8 cellular contexts compared by ENCODE assay signal in genomic region chr7:74288034-74288881, GRCh38. TPM values are rescaled to one million over a fixed set of nuclear protein-coding genes. Genes with fewer than 3 reads are reported as not detected.
DNase-seq lines count a peak whose midpoint lies in the region; ATAC-seq, FAIRE-seq and TF ChIP-seq lines count a peak whose summit lies in the region.

No MANE protein-coding gene starts in this region.

- peak; percentile 12 for TF ChIP-seq POLR2A in transverse colon (IDR thresholded peaks at IDR 0.05)

- ATAC-seq in activated T-cell treated with anti-CD3 and anti-CD28 coated beads, Interleukin-2, amount 50 U/mL, for 72 hours (replicated peaks in 1 of 2) = no peak
- ATAC-seq in GM21717 (IDR thresholded peaks at IDR 0.05; ENCODE audit: unreplicated experiment) = no peak

- dilution Hi-C loops in keratinocyte (cut with MboI; ENCODE audit: extremely low pct_ligation_motif_present, low sequenced_read_pairs) = no loop called here

- H3K4me3 Mint-ChIP-seq in activated T-cell treated with anti-CD3 and anti-CD28 coated beads, Interleukin-2, amount 50 U/mL, for 72 hours = peak overlapping the region; percentile 82 to 86
- H3K4me3 Mint-ChIP-seq in activated T-helper 1 cell treated with anti-CD3 and anti-CD28 coated beads, Interleukin-12 subunit alpha, Interleukin-12 subunit beta, Interleukin-2, Interleukin-4 antibody, amounts not matched to agents 30 ng/mL and 10 ng/mL and 1 ng/mL, durations not matched to agents 14 hours and 24 hours and 36 hours = peak overlapping the region; percentile 83

- H3K27ac Mint-ChIP-seq in activated T-cell treated with anti-CD3 and anti-CD28 coated beads, Interleukin-2, amount 50 U/mL, for 72 hours = no peak overlapping the region
- no peak overlapping the region for H3K27ac Mint-ChIP-seq in activated T-helper 1 cell treated with anti-CD3 and anti-CD28 coated beads, Interleukin-12 subunit alpha, Interleukin-12 subunit beta, Interleukin-2, Interleukin-4 antibody, amounts not matched to agents 30 ng/mL and 10 ng/mL and 1 ng/mL, durations not matched to agents 14 hours and 24 hours and 36 hours

- H3K4me2 ChIP-seq in keratinocyte (ENCODE audit: control insufficient read depth, extremely low read depth, insufficient read depth, low read depth, low read length) = peak overlapping the region; percentile 89

- H3K9me3 ChIP-seq in keratinocyte (ENCODE audit: control insufficient read depth, low read depth, low read length) = no peaks in the 10 kb centered on the region
- no peaks in the 10 kb centered on the region for H3K9me3 ChIP-seq in transverse colon

- H3K9ac ChIP-seq in keratinocyte (ENCODE audit: control insufficient read depth, extremely low read depth, insufficient read depth, low read length) = no peak overlapping the region

- no peak for TF ChIP-seq EP300 in transverse colon (IDR thresholded peaks at IDR 0.05; ENCODE audit: low read depth)

- H3K27me3 ChIP-seq in keratinocyte (ENCODE audit: control insufficient read depth, extremely low read depth, insufficient read depth, low read length) (no peaks in the 10 kb centered on the region), transverse colon (no peaks in the 10 kb centered on the region)

- H2AFZ ChIP-seq in keratinocyte (ENCODE audit: control insufficient read depth, low read length) = no peak overlapping the region

- H3K4me3 ChIP-seq in keratinocyte (ENCODE audit: control insufficient read depth in 2 of 3, extremely low read depth in 1 of 3, insufficient read depth in 2 of 3, low read depth in 1 of 3, low read length in 3 of 3) = no peak overlapping the region
- peak overlapping the region in 3 of 4 donors; percentile 63 to 93 (median 92) for H3K4me3 ChIP-seq in transverse colon

- no peaks in the 10 kb centered on the region for H3K9me1 ChIP-seq in keratinocyte (ENCODE audit: control insufficient read depth, extremely low read depth, insufficient read depth, low read length)

- H3K4me1 ChIP-seq in keratinocyte (ENCODE audit: control insufficient read depth, extremely low read depth, insufficient read depth, low read length) (peaks cover 23% of the 10 kb centered on the region), transverse colon (peaks cover 22 to 82% (median 72%) of the 10 kb centered on the region in 4 donors)

- peaks cover 12% of the 10 kb centered on the region for H3K79me2 ChIP-seq in keratinocyte (ENCODE audit: control insufficient read depth, insufficient read depth, low read length)

- no peak overlapping the region for H3K27ac ChIP-seq in keratinocyte (ENCODE audit: control insufficient read depth, insufficient read depth, low read length)
- H3K27ac ChIP-seq in transverse colon = peak overlapping the region; percentile 78 to 94 (median 90)

- TF ChIP-seq CTCF in keratinocyte (optimal IDR thresholded peaks at IDR 0.05 in 1 of 3, IDR thresholded peaks at IDR 0.05 in 1 of 3, conservative IDR thresholded peaks at IDR 0.05 in 1 of 3; ENCODE audit: extremely low read depth in 1 of 3, insufficient read depth in 2 of 3, low read length in 3 of 3) (no peak), transverse colon (IDR thresholded peaks at IDR 0.05) (no peak)

- in situ Hi-C loops in transverse colon (cut with MboI; ENCODE audit: low pct_ligation_motif_present in 1 of 4, low pct_unique_long_range_greater_than_20kb in 1 of 4, low sequenced_read_pairs in 3 of 4) = no loop called here

- peaks cover 13% of the 10 kb centered on the region for H3K4me1 Mint-ChIP-seq in activated T-cell treated with anti-CD3 and anti-CD28 coated beads, Interleukin-2, amount 50 U/mL, for 72 hours (ENCODE audit: low read depth)
- H3K4me1 Mint-ChIP-seq in activated T-helper 1 cell treated with anti-CD3 and anti-CD28 coated beads, Interleukin-12 subunit alpha, Interleukin-12 subunit beta, Interleukin-2, Interleukin-4 antibody, amounts not matched to agents 30 ng/mL and 10 ng/mL and 1 ng/mL, durations not matched to agents 14 hours and 24 hours and 36 hours (ENCODE audit: low read depth) = peaks cover 25% of the 10 kb centered on the region

- no peak for DNase-seq in activated T-cell treated with anti-CD3 and anti-CD28 coated beads, Interleukin-2, amount 50 U/mL, for 72 hours
- DNase-seq in activated T-cell treated with anti-CD3 and anti-CD28 coated beads, Interleukin-2, amount 50 U/mL, for 1 hour = no peak
- DNase-seq in activated T-helper 1 cell treated with anti-CD3 and anti-CD28 coated beads, Interleukin-12 subunit alpha, Interleukin-12 subunit beta, Interleukin-2, Interleukin-4 antibody, amounts not matched to agents 30 ng/mL and 10 ng/mL and 1 ng/mL, durations not matched to agents 14 hours and 24 hours and 36 hours (ENCODE audit: low spot score) = no peak
- DNase-seq in keratinocyte (ENCODE audit: low read depth, low spot score) = no peak
- DNase-seq in transverse colon = no peak
- no peak for DNase-seq in NCI-H1417 treated with DMSO at 0.1 percent for 48 hours (lab: John Stamatoyannopoulos, UW)
- no peak for DNase-seq in pons (ENCODE audit: low spot score)

- peaks cover 33% of the 10 kb centered on the region for H3K27me3 Mint-ChIP-seq in activated T-cell treated with anti-CD3 and anti-CD28 coated beads, Interleukin-2, amount 50 U/mL, for 72 hours (ENCODE audit: low read depth)
- peaks cover 33% of the 10 kb centered on the region for H3K27me3 Mint-ChIP-seq in activated T-helper 1 cell treated with anti-CD3 and anti-CD28 coated beads, Interleukin-12 subunit alpha, Interleukin-12 subunit beta, Interleukin-2, Interleukin-4 antibody, amounts not matched to agents 30 ng/mL and 10 ng/mL and 1 ng/mL, durations not matched to agents 14 hours and 24 hours and 36 hours (ENCODE audit: insufficient read depth)

- no peaks in the 10 kb centered on the region for H4K20me1 ChIP-seq in keratinocyte (ENCODE audit: control insufficient read depth, extremely low read depth, insufficient read depth, low read length)

- H3K9me3 Mint-ChIP-seq in activated T-cell treated with anti-CD3 and anti-CD28 coated beads, Interleukin-2, amount 50 U/mL, for 72 hours = no peaks in the 10 kb centered on the region
- no peaks in the 10 kb centered on the region for H3K9me3 Mint-ChIP-seq in activated T-helper 1 cell treated with anti-CD3 and anti-CD28 coated beads, Interleukin-12 subunit alpha, Interleukin-12 subunit beta, Interleukin-2, Interleukin-4 antibody, amounts not matched to agents 30 ng/mL and 10 ng/mL and 1 ng/mL, durations not matched to agents 14 hours and 24 hours and 36 hours

- 21% methylated on average over 20 of the region's 20 CpGs; no CpG with 5 or more reads in 1 of the 2 donors for WGBS in transverse colon (ENCODE audit: low coverage in 1 of 2), 2 donors

- intact Hi-C loops in activated T-helper 1 cell treated with anti-CD3 and anti-CD28 coated beads, Interleukin-12 subunit alpha, Interleukin-12 subunit beta, Interleukin-2, Interleukin-4 antibody, amounts not matched to agents 30 ng/mL and 10 ng/mL and 1 ng/mL, durations not matched to agents 14 hours and 24 hours and 36 hours (cut with micrococcal nuclease) = loop anchor here (1.0 kb wide), 1 partner anchor 18 kb away; no protein-coding TSS in a partner anchor
- intact Hi-C loops in transverse colon (cut with DNase I; ENCODE audit: low total_unique reads) = no loop called here

- H3K36me3 Mint-ChIP-seq in activated T-cell treated with anti-CD3 and anti-CD28 coated beads, Interleukin-2, amount 50 U/mL, for 72 hours (ENCODE audit: insufficient read depth in 2 of 2) = no peaks in the 10 kb centered on the region
- H3K36me3 Mint-ChIP-seq in activated T-helper 1 cell treated with anti-CD3 and anti-CD28 coated beads, Interleukin-12 subunit alpha, Interleukin-12 subunit beta, Interleukin-2, Interleukin-4 antibody, amounts not matched to agents 30 ng/mL and 10 ng/mL and 1 ng/mL, durations not matched to agents 14 hours and 24 hours and 36 hours (ENCODE audit: low read depth) = no peaks in the 10 kb centered on the region

- H3K36me3 ChIP-seq in keratinocyte (ENCODE audit: control insufficient read depth in 2 of 2, extremely low read depth in 1 of 2, insufficient read depth in 2 of 2, low read length in 2 of 2) (no peaks in the 10 kb centered on the region), transverse colon (no peaks in the 10 kb centered on the region)

- no peak for FAIRE-seq in keratinocyte (lab: Jason Lieb, UNC)

RNA-seq across cellular contexts. Expression of gene CLIP2, which starts 0.9 kb away (rescaled TPM):
- 1 to 10 TPM; 2.4 to 3.2 TPM for total RNA-seq in activated T-cell treated with anti-CD3 and anti-CD28 coated beads, Interleukin-2, amount 50 U/mL, for 72 hours
- 1.5 and 1.7 TPM in 2 replicates for total RNA-seq in activated T-helper 1 cell treated with anti-CD3 and anti-CD28 coated beads, Interleukin-12 subunit alpha, Interleukin-12 subunit beta, Interleukin-2, Interleukin-4 antibody, amounts not matched to agents 30 ng/mL and 10 ng/mL and 1 ng/mL, durations not matched to agents 14 hours and 24 hours and 36 hours
- 2.6 to 4.1 TPM (median 3.8 TPM) in 3 replicates for polyA plus RNA-seq in keratinocyte
- 20.4 TPM for polyA plus RNA-seq in keratinocyte (2011; ENCODE audit: low read depth)
- 2.1 and 5.5 TPM in 2 replicates for polyA plus RNA-seq in keratinocyte (2011; cell fraction: cytosol; rRNA removed)
- polyA plus RNA-seq in keratinocyte (2011; cell fraction: nucleus; rRNA removed) = 8.1 and 12.2 TPM in 2 replicates
- 8.4 and 18.0 TPM in 2 replicates for polyA plus RNA-seq in keratinocyte (2012; ENCODE audit: low replicate concordance)
- 5.5 to 21.8 TPM (median 5.9 TPM) in 3 replicates for polyA minus RNA-seq in keratinocyte
- 10.0 TPM for polyA minus RNA-seq in keratinocyte (2011; cell fraction: cytosol; rRNA and poly(A)+ RNA removed)
- 9.7 and 13.0 TPM in 2 replicates for polyA minus RNA-seq in keratinocyte (2011; cell fraction: nucleus; rRNA and poly(A)+ RNA removed)
- 100 to 1,000 TPM in 3 of 4 donors, 10 to 100 TPM in 1; 84.5 to 157 (median 111) TPM for total RNA-seq in transverse colon

RNA-seq across cellular contexts. Expression of gene RFC2, which starts 34.1 kb away (rescaled TPM):
- total RNA-seq in activated T-cell treated with anti-CD3 and anti-CD28 coated beads, Interleukin-2, amount 50 U/mL, for 72 hours = 10 to 100 TPM; 62.9 to 95.3 TPM
- total RNA-seq in activated T-helper 1 cell treated with anti-CD3 and anti-CD28 coated beads, Interleukin-12 subunit alpha, Interleukin-12 subunit beta, Interleukin-2, Interleukin-4 antibody, amounts not matched to agents 30 ng/mL and 10 ng/mL and 1 ng/mL, durations not matched to agents 14 hours and 24 hours and 36 hours = 87.3 and 89.1 TPM in 2 replicates
- 14.5 to 24.9 TPM (median 24.7 TPM) in 3 replicates for polyA plus RNA-seq in keratinocyte
- polyA plus RNA-seq in keratinocyte (2011; ENCODE audit: low read depth) = 12.6 TPM
- polyA plus RNA-seq in keratinocyte (2011; cell fraction: cytosol; rRNA removed) = 15.3 and 16.2 TPM in 2 replicates
- polyA plus RNA-seq in keratinocyte (2011; cell fraction: nucleus; rRNA removed) = 10.3 and 11.2 TPM in 2 replicates
- polyA plus RNA-seq in keratinocyte (2012; ENCODE audit: low replicate concordance) = 8.9 and 30.6 TPM in 2 replicates
- 18.9 to 38.2 TPM (median 29.1 TPM) in 3 replicates for polyA minus RNA-seq in keratinocyte
- 11.1 TPM for polyA minus RNA-seq in keratinocyte (2011; cell fraction: cytosol; rRNA and poly(A)+ RNA removed)
- polyA minus RNA-seq in keratinocyte (2011; cell fraction: nucleus; rRNA and poly(A)+ RNA removed) = 4.7 and 8.5 TPM in 2 replicates
- 10 to 100 TPM in 2 of 4 donors, 1 to 10 TPM in 2; 6.7 to 17.3 (median 9.3) TPM for total RNA-seq in transverse colon

Comparison
In these comparisons a context has a peak if more than half of its experiments do, and no peak if none do; other contexts are left out.
1. H3K4me3 ChIP-seq: peak in transverse colon (3 of 4); none in keratinocyte (0 of 3).
2. RNA of gene CLIP2, which starts 0.9 kb away (total RNA-seq): 84.5 to 157 TPM in transverse colon; 2.4 to 3.2 TPM in activated T-cell treated with anti-CD3 and anti-CD28 coated beads, Interleukin-2, amount 50 U/mL, for 72 hours and 1.5 to 1.7 TPM in activated T-helper 1 cell treated with anti-CD3 and anti-CD28 coated beads, Interleukin-12 subunit alpha, Interleukin-12 subunit beta, Interleukin-2, Interleukin-4 antibody, amounts not matched to agents 30 ng/mL and 10 ng/mL and 1 ng/mL, durations not matched to agents 14 hours and 24 hours and 36 hours; every median in the first group is over 10 times any median in the second.